In the genomic region with DNA sequence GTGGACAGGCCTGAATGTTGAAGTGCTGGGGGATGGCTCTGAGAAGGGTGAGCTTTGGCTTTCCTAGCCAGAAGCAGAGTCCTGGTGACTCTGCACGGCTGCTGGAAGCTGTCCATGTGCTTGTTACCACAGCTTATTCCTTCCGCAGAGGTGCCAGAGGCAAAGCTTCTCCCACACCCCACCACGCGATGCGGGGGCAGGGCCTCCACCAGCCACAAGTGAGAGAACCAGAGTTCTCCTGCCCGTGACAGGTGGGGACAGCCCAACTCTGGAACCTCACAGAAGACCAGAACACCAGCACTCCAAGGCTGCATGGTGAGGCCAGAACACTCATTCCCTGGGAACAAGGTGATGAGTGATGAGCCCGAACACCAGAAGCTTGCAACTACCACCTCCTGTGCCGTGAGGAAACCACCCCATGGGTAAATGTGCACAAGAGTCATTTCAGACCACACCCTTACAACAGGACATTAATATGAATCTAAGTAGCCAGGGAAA, we compare ENCODE assay signal across 12 cellular contexts. TPM values are rescaled to one million over a fixed set of nuclear protein-coding genes. Genes with fewer than 3 reads are reported as not detected.
DNase-seq lines count a peak whose midpoint lies in the region; ATAC-seq, FAIRE-seq and TF ChIP-seq lines count a peak whose summit lies in the region.
"Had no signal": no experiment of that assay in that cellular context is flagged by ENCODE, and none has a peak within 500 bp of the region (broad histone marks: within the 10 kb centered on the region; RNA-seq: fewer than 3 reads in every experiment).

No MANE protein-coding gene starts in this region.

- no peak overlapping the region for H3K4me3 ChIP-seq in MG63
- no peak overlapping the region for H3K4me3 ChIP-seq in endothelial cell of umbilical vein (replicated peaks in 1 of 3; ENCODE audit: insufficient read depth in 1 of 3, low read depth in 1 of 3, low read length in 3 of 3)
- no peak overlapping the region for H3K4me3 ChIP-seq in HepG2 (replicated peaks in 1 of 3; ENCODE audit: insufficient read depth in 1 of 3, low read depth in 2 of 3, low read length in 3 of 3)
- no peak overlapping the region for H3K4me3 ChIP-seq in stomach

- no peaks in the 10 kb centered on the region for H3K36me3 Mint-ChIP-seq in natural killer cell treated with Interleukin-12 subunit alpha and Interleukin-12 subunit beta and Interleukin-15 and Interleukin-18, amount 100 ng/mL, for 72 hours

- 88% methylated on average over 7 of the region's 8 CpGs for WGBS in HepG2 (ENCODE audit: low lambda C conversion rate)
- 31 to 60% (median 49%) methylated on average over 3 to 8 of the region's 8 CpGs for WGBS in stomach, 5 donors

- TF ChIP-seq POLR2A in endothelial cell of umbilical vein (IDR thresholded peaks at IDR 0.05; ENCODE audit: low read depth, low read length), result peak; percentile 21
- peak in 1 of 2 experiments; percentile 41; a peak in 1 of 4 replicates for TF ChIP-seq POLR2A in HepG2 (IDR thresholded peaks at IDR 0.05; ENCODE audit: insufficient read depth in 1 of 2, low read depth in 2 of 2, low read length in 2 of 2)
- TF ChIP-seq POLR2A in stomach (IDR thresholded peaks at IDR 0.05), result no peak

- BruUV-seq in endothelial cell of umbilical vein (replicated peaks; lab: Mats Ljungman, UMichigan) (no TSS peak), HepG2 (replicated peaks; lab: Mats Ljungman, UMichigan) (no TSS peak)

- H3K36me3 ChIP-seq in MG63, result peaks cover 12% of the 10 kb centered on the region; the same call in 1 of the 2 replicates
- peaks cover 6 to 27% of the 10 kb centered on the region in 2 experiments for H3K36me3 ChIP-seq in endothelial cell of umbilical vein (ENCODE audit: control insufficient read depth in 2 of 2, extremely low read depth in 1 of 2, insufficient read depth in 2 of 2, low read length in 2 of 2)
- peaks cover 28 to 39% of the 10 kb centered on the region in 2 experiments for H3K36me3 ChIP-seq in HepG2 (replicated peaks in 1 of 2; ENCODE audit: control insufficient read depth in 1 of 2, insufficient read depth in 2 of 2, low read length in 2 of 2)
- peaks cover 32 to 45% (median 34%) of the 10 kb centered on the region in 4 donors for H3K36me3 ChIP-seq in stomach

- peak; percentile 65 for FAIRE-seq in endothelial cell of umbilical vein (lab: Jason Lieb, UNC)
- FAIRE-seq in HepG2 (lab: Jason Lieb, UNC), result no peak

- H3K9me3 ChIP-seq in MG63, result no peaks in the 10 kb centered on the region
- no peaks in the 10 kb centered on the region for H3K9me3 ChIP-seq in endothelial cell of umbilical vein (replicated peaks; ENCODE audit: control insufficient read depth, insufficient read depth, low read length)
- H3K9me3 ChIP-seq in HepG2 (ENCODE audit: low read length), result no peaks in the 10 kb centered on the region
- no peaks in the 10 kb centered on the region for H3K9me3 ChIP-seq in stomach

- H3K27ac Mint-ChIP-seq in natural killer cell treated with Interleukin-12 subunit alpha and Interleukin-12 subunit beta and Interleukin-15 and Interleukin-18, amount 100 ng/mL, for 72 hours, result no peak overlapping the region
- H3K27ac Mint-ChIP-seq: activated T-helper 2 cell treated with anti-CD3 and anti-CD28 coated beads, Interferon-gamma antibody, Interleukin-2, Interleukin-4, amounts not matched to agents 10 μg/mL and 5 μg/mL and 100 μg/mL, durations not matched to agents 14 hours and 24 hours and 36 hours; stimulated activated naive CD8-positive, alpha-beta T cell treated with anti-CD3 and anti-CD28 coated beads, Interleukin-15, amount 100 ng/mL, for 72 hours had no signal

- TF ChIP-seq EP300 in HepG2 (IDR thresholded peaks at IDR 0.05; ENCODE audit: low read depth in 2 of 2, low read length in 2 of 2), result no peak
- TF ChIP-seq EP300 in HepG2 (CRISPR knock-in tag; IDR thresholded peaks at IDR 0.05; ENCODE audit: borderline replicate concordance), result no peak
- TF ChIP-seq EP300 in stomach (IDR thresholded peaks at IDR 0.05), result no peak

- no peaks in the 10 kb centered on the region for H3K79me2 ChIP-seq in endothelial cell of umbilical vein (ENCODE audit: control insufficient read depth, insufficient read depth, low read length)
- H3K79me2 ChIP-seq in HepG2 (ENCODE audit: insufficient read depth, low read length), result no peaks in the 10 kb centered on the region

- no peak overlapping the region for H2AFZ ChIP-seq in endothelial cell of umbilical vein (ENCODE audit: low read depth, low read length)
- H2AFZ ChIP-seq in HepG2 (ENCODE audit: low read length), result no peak overlapping the region

- H3K4me1 Mint-ChIP-seq in natural killer cell treated with Interleukin-12 subunit alpha and Interleukin-12 subunit beta and Interleukin-15 and Interleukin-18, amount 100 ng/mL, for 72 hours (ENCODE audit: low read depth in 2 of 2), result peaks cover 0 to 3% of the 10 kb centered on the region in 2 donors
- H3K4me1 Mint-ChIP-seq: stimulated activated naive CD8-positive, alpha-beta T cell treated with anti-CD3 and anti-CD28 coated beads, Interleukin-15, amount 100 ng/mL, for 72 hours had no signal

- TF ChIP-seq CTCF in endothelial cell of umbilical vein (IDR thresholded peaks at IDR 0.05; ENCODE audit: extremely low read depth in 1 of 2, insufficient read depth in 1 of 2, low read depth in 1 of 2, low read length in 2 of 2) (no peak), HepG2 (CRISPR knock-in tag; IDR thresholded peaks at IDR 0.05) (no peak), stomach (IDR thresholded peaks at IDR 0.05) (no peak)

- H3K9me3 Mint-ChIP-seq in natural killer cell treated with Interleukin-12 subunit alpha and Interleukin-12 subunit beta and Interleukin-15 and Interleukin-18, amount 100 ng/mL, for 72 hours, result no peaks in the 10 kb centered on the region
- H3K9me3 Mint-ChIP-seq: activated T-helper 2 cell treated with anti-CD3 and anti-CD28 coated beads, Interferon-gamma antibody, Interleukin-2, Interleukin-4, amounts not matched to agents 10 μg/mL and 5 μg/mL and 100 μg/mL, durations not matched to agents 14 hours and 24 hours and 36 hours; stimulated activated naive CD8-positive, alpha-beta T cell treated with anti-CD3 and anti-CD28 coated beads, Interleukin-15, amount 100 ng/mL, for 72 hours had no signal

- POLR2A ChIA-PET in endothelial cell of umbilical vein (lab: Charles Lee) (interaction anchor here (1.2 kb wide), 1 partner anchor 35 kb away, joined by 3 read pairs; no protein-coding TSS in a partner anchor), HepG2 (lab: Yijun Ruan, JAX) (interaction anchor here (1.1 kb wide), 2 partner anchors 8 to 34 kb away, joined by 3 to 4 read pairs; no protein-coding TSS in a partner anchor)

- intact Hi-C loops in endothelial cell of umbilical vein (cut with micrococcal nuclease) (loop anchor here (2.0 kb wide), 1 partner anchor 32 kb away; no protein-coding TSS in a partner anchor), HepG2 (cut with micrococcal nuclease; ENCODE audit: unreplicated experiment) (loop anchor here (2.0 to 10.0 kb wide), 3 partner anchors 16 to 202 kb away; a partner anchor contains a TSS), stomach (cut with DNase I; ENCODE audit: low total_unique reads) (no loop called here)

- no peak overlapping the region for H3K4me3 Mint-ChIP-seq in natural killer cell treated with Interleukin-12 subunit alpha and Interleukin-12 subunit beta and Interleukin-15 and Interleukin-18, amount 100 ng/mL, for 72 hours
- H3K4me3 Mint-ChIP-seq: stimulated activated naive CD8-positive, alpha-beta T cell treated with anti-CD3 and anti-CD28 coated beads, Interleukin-15, amount 100 ng/mL, for 72 hours had no signal

- no peak overlapping the region for H3K9ac ChIP-seq in endothelial cell of umbilical vein (replicated peaks; ENCODE audit: extremely low read depth, insufficient read depth, low read length)
- H3K9ac ChIP-seq in HepG2 (ENCODE audit: insufficient read depth, low read depth, low read length), result no peak overlapping the region

- H3K27ac ChIP-seq in endothelial cell of umbilical vein (ENCODE audit: insufficient read depth, low read depth, low read length) (no peak overlapping the region), HepG2 (ENCODE audit: extremely low read length, insufficient read depth, low read length) (no peak overlapping the region), stomach (peak overlapping the region; percentile 56 to 85 (median 71))

- DNase-seq in MG63, result peak; percentile 85
- DNase-seq in endothelial cell of umbilical vein (ENCODE audit: low read depth, low spot score), result no peak
- no peak for DNase-seq in HepG2 (ENCODE audit: low spot score)
- no peak for DNase-seq in stomach
- DNase-seq in activated CD4-positive, alpha-beta T cell treated with anti-CD3 and anti-CD28 coated beads, Interleukin-2, amount 50 U/mL, for 48 hours, result no peak
- DNase-seq in NCI-H1436 treated with DMSO at 0.1 percent for 48 hours (lab: John Stamatoyannopoulos, UW), result no peak
- DNase-seq in natural killer cell treated with Interleukin-12 subunit alpha and Interleukin-12 subunit beta and Interleukin-15 and Interleukin-18, amount 100 ng/mL, for 72 hours (ENCODE audit: low spot score), result no peak
- DNase-seq: NCI-H524; stimulated activated naive CD8-positive, alpha-beta T cell treated with anti-CD3 and anti-CD28 coated beads, Interleukin-15, amount 100 ng/mL, for 72 hours; T1000 had no signal

- in situ Hi-C loops in HepG2 (cut with HindIII; ENCODE audit: extremely low pct_ligation_motif_present, low pct_unique_long_range_greater_than_20kb), result loop anchor here (5.0 kb wide), 1 partner anchor 85 kb away; no protein-coding TSS in a partner anchor

- H3K4me2 ChIP-seq in endothelial cell of umbilical vein (ENCODE audit: insufficient read depth, low read length) (no peak overlapping the region), HepG2 (ENCODE audit: low read depth, low read length) (no peak overlapping the region)

- H3K4me1 ChIP-seq in endothelial cell of umbilical vein (ENCODE audit: control insufficient read depth, extremely low read depth, insufficient read depth, low read length) (peaks cover 38% of the 10 kb centered on the region), HepG2 (ENCODE audit: insufficient read depth, low read length) (no peaks in the 10 kb centered on the region), stomach (peaks cover 32 to 60% (median 46%) of the 10 kb centered on the region in 4 donors)

- H3K9me1 ChIP-seq in endothelial cell of umbilical vein (replicated peaks; ENCODE audit: control insufficient read depth, extremely low read depth, insufficient read depth, low read length), result no peaks in the 10 kb centered on the region

- no peak for TF ChIP-seq RAD21 in HepG2 (CRISPR knock-in tag; IDR thresholded peaks at IDR 0.05)

- peak; percentile 9; the same call in 2 of the 3 replicates for ATAC-seq in HepG2
- ATAC-seq in HG03039 (IDR thresholded peaks at IDR 0.05; ENCODE audit: unreplicated experiment), result no peak
- no peak for ATAC-seq in natural killer cell treated with Interleukin-12 subunit alpha and Interleukin-12 subunit beta and Interleukin-15 and Interleukin-18, amount 100 ng/mL, for 72 hours
- ATAC-seq: stimulated activated naive CD8-positive, alpha-beta T cell treated with anti-CD3 and anti-CD28 coated beads, Interleukin-15, amount 100 ng/mL, for 72 hours had no signal

- no peaks in the 10 kb centered on the region for H3K27me3 ChIP-seq in MG63
- no peaks in the 10 kb centered on the region for H3K27me3 ChIP-seq in endothelial cell of umbilical vein (ENCODE audit: control insufficient read depth in 2 of 2, insufficient read depth in 2 of 2, low read length in 2 of 2)
- no peaks in the 10 kb centered on the region for H3K27me3 ChIP-seq in HepG2 (ENCODE audit: control insufficient read depth in 1 of 2, insufficient read depth in 2 of 2, low read length in 2 of 2)
- no peaks in the 10 kb centered on the region for H3K27me3 ChIP-seq in stomach

- CTCF ChIA-PET in endothelial cell of umbilical vein (lab: Charles Lee) (interaction anchor here (0.7 to 2.0 kb wide), 8 partner anchors 9 to 85 kb away, joined by 3 to 11 read pairs (median 4); no protein-coding TSS in a partner anchor), HepG2 (lab: Yijun Ruan, JAX; ENCODE audit: low intra/inter-chr PET ratio, low total read pairs) (interaction anchor here (0.6 kb wide), 1 partner anchor 83 kb away, joined by 3 read pairs; no protein-coding TSS in a partner anchor)

- H4K20me1 ChIP-seq in endothelial cell of umbilical vein (replicated peaks; ENCODE audit: control insufficient read depth, extremely low read depth, insufficient read depth, low read length) (no peaks in the 10 kb centered on the region), HepG2 (ENCODE audit: insufficient read depth, low read length) (no peaks in the 10 kb centered on the region)

- dilution Hi-C loops in endothelial cell of umbilical vein (cut with MboI; ENCODE audit: extremely low pct_ligation_motif_present, low sequenced_read_pairs), result no loop called here

- no peaks in the 10 kb centered on the region for H3K27me3 Mint-ChIP-seq in natural killer cell treated with Interleukin-12 subunit alpha and Interleukin-12 subunit beta and Interleukin-15 and Interleukin-18, amount 100 ng/mL, for 72 hours
- H3K27me3 Mint-ChIP-seq: stimulated activated naive CD8-positive, alpha-beta T cell treated with anti-CD3 and anti-CD28 coated beads, Interleukin-15, amount 100 ng/mL, for 72 hours had no signal

RNA-seq across cellular contexts. Expression of a gene that starts 36.7 kb away (rescaled TPM):
- 5.3 and 8.2 TPM in 2 replicates for total RNA-seq in MG63 (2014; rRNA removed; shearing (Covaris generic); ENCODE audit: low replicate concordance)
- total RNA-seq in endothelial cell of umbilical vein, result 31.7 and 37.0 TPM in 2 replicates
- polyA plus RNA-seq in endothelial cell of umbilical vein, result 12.9 and 19.7 TPM in 2 replicates
- 9.4 and 9.5 TPM in 2 replicates for polyA plus RNA-seq in endothelial cell of umbilical vein (2011; cell fraction: cytosol; rRNA removed)
- 77.1 and 97.3 TPM in 2 replicates for polyA plus RNA-seq in endothelial cell of umbilical vein (2011; cell fraction: nucleus; rRNA removed)
- 32.6 and 33.6 TPM in 2 replicates for polyA plus RNA-seq in endothelial cell of umbilical vein (2012)
- polyA minus RNA-seq in endothelial cell of umbilical vein, result 82.6 and 94.6 TPM in 2 replicates
- 2.4 TPM for polyA minus RNA-seq in endothelial cell of umbilical vein (2011; cell fraction: cytosol; rRNA and poly(A)+ RNA removed)
- 94.2 and 172 TPM in 2 replicates for polyA minus RNA-seq in endothelial cell of umbilical vein (2011; cell fraction: nucleus; rRNA and poly(A)+ RNA removed)
- 18.1 and 56.3 TPM in 2 replicates for total RNA-seq in HepG2 (2016; rRNA removed; fragmentation: Illumina TruSeq; extraction: Trizol)
- 30.6 and 34.3 TPM in 2 replicates for total RNA-seq in HepG2 (2016; cell fraction: cytosol; rRNA removed; fragmentation: Illumina TruSeq; extraction: Trizol; ENCODE audit: low read depth)
- 15.5 and 55.3 TPM in 2 replicates for total RNA-seq in HepG2 (2016; cell fraction: insoluble cytoplasmic fraction; rRNA removed; fragmentation: Illumina TruSeq; extraction: Trizol)
- total RNA-seq in HepG2 (2016; cell fraction: membrane; rRNA removed; fragmentation: Illumina TruSeq; extraction: Trizol), result 13.4 and 15.1 TPM in 2 replicates
- total RNA-seq in HepG2 (2016; cell fraction: nucleus; rRNA removed; fragmentation: Illumina TruSeq; extraction: Trizol), result 102 and 121 TPM in 2 replicates
- polyA plus RNA-seq in HepG2 (2011; rRNA removed), result 43.0 and 47.1 TPM in 2 replicates
- polyA plus RNA-seq in HepG2 (2011; cell fraction: cytosol; rRNA removed), result 33.0 and 33.7 TPM in 2 replicates
- polyA plus RNA-seq in HepG2 (2011; cell fraction: nucleus; rRNA removed), result 120 and 155 TPM in 2 replicates
- 35.8 and 54.0 TPM in 2 replicates for polyA plus RNA-seq in HepG2 (2012)
- polyA plus RNA-seq in HepG2 (2016; cell fraction: cytosol; fragmentation: Illumina TruSeq; extraction: Trizol; ENCODE audit: low read depth), result 0.86 and 1.3 TPM in 2 replicates
- 9.4 and 10.2 TPM in 2 replicates for polyA plus RNA-seq in HepG2 (2016; cell fraction: insoluble cytoplasmic fraction; fragmentation: Illumina TruSeq; extraction: Trizol; ENCODE audit: low read depth)
- 2.2 and 3.0 TPM in 2 replicates for polyA plus RNA-seq in HepG2 (2016; cell fraction: membrane; fragmentation: Illumina TruSeq; extraction: Trizol; ENCODE audit: low read depth)
- 112 and 122 TPM in 2 replicates for polyA plus RNA-seq in HepG2 (2016; cell fraction: nucleus; fragmentation: Illumina TruSeq; extraction: Trizol; ENCODE audit: insufficient read depth, low read depth)
- 8.0 and 192 TPM in 2 replicates for polyA minus RNA-seq in HepG2 (2011; rRNA and poly(A)+ RNA removed; ENCODE audit: low replicate concordance)
- 103 and 108 TPM in 2 replicates for polyA minus RNA-seq in HepG2 (2011; cell fraction: cytosol; rRNA and poly(A)+ RNA removed)
- polyA minus RNA-seq in HepG2 (2011; cell fraction: nucleus; rRNA and poly(A)+ RNA removed), result 248 and 302 TPM in 2 replicates
- total RNA-seq in stomach, result 100 to 1,000 TPM in 1 of 5 donors, 10 to 100 TPM in 4; 54.8 to 133 (median 95.0) TPM
- 10 to 100 TPM in 1 of 3 donors, 1 to 10 TPM in 2; 5.2 to 26.3 (median 7.5) TPM for polyA plus RNA-seq in stomach
- under 1 TPM; 0.28 to 0.64 TPM for total RNA-seq in natural killer cell treated with Interleukin-12 subunit alpha and Interleukin-12 subunit beta and Interleukin-15 and Interleukin-18, amount 100 ng/mL, for 72 hours

Comparison
In these comparisons a context has a peak if more than half of its experiments do, and no peak if none do; other contexts are left out.
1. H3K27ac ChIP-seq: peak in stomach (5 of 5); none in endothelial cell of umbilical vein (single experiment) and HepG2 (single experiment).